8 cellular contexts compared by ENCODE assay signal in genomic region chr12:49967042-49967776, GRCh38. TPM values are rescaled to one million over a fixed set of nuclear protein-coding genes. Genes with fewer than 3 reads are reported as not detected.
DNase-seq lines count a peak whose midpoint lies in the region; ATAC-seq and TF ChIP-seq lines count a peak whose summit lies in the region.

No MANE protein-coding gene starts in this region.

- H3K27ac ChIP-seq in PC-3 (ENCODE audit: low read length) (no peak overlapping the region), fibroblast of lung (ENCODE audit: insufficient read depth, low read length) (no peak overlapping the region)

- no TSS peak for BruUV-seq in PC-3 (replicated peaks; lab: Mats Ljungman, UMichigan)

- H3K9me3 ChIP-seq in PC-3 (ENCODE audit: low read length) (no peaks in the 10 kb centered on the region), fibroblast of lung (ENCODE audit: control insufficient read depth, insufficient read depth, low read depth, low read length) (no peaks in the 10 kb centered on the region)

- POLR2A ChIA-PET in PC-3 (lab: Charles Lee; ENCODE audit: unreplicated experiment) = interaction anchor here (0.6 kb wide), 1 partner anchor 39 kb away, joined by 3 read pairs; no protein-coding TSS in a partner anchor

- H3K27me3 Mint-ChIP-seq in natural killer cell (ENCODE audit: low read depth in 2 of 2) = peaks cover 32 to 34% of the 10 kb centered on the region in 2 donors

- H3K4me2 ChIP-seq in PC-3 (ENCODE audit: low read length) = peak overlapping the region; percentile 95
- H3K4me2 ChIP-seq in fibroblast of lung (ENCODE audit: extremely low read depth, insufficient read depth, low read length) = peak overlapping the region; percentile 64

- H3K9me3 Mint-ChIP-seq in natural killer cell = no peaks in the 10 kb centered on the region
- H3K9me3 Mint-ChIP-seq in stimulated activated effector memory CD8-positive, alpha-beta T cell treated with anti-CD3 and anti-CD28 coated beads, Interleukin-12 subunit alpha, Interleukin-12 subunit beta, amount 100 ng/mL, for 72 hours = no peaks in the 10 kb centered on the region

- H3K27ac Mint-ChIP-seq in natural killer cell = peak overlapping the region in 1 of 2 donors; percentile 42
- no peak overlapping the region for H3K27ac Mint-ChIP-seq in stimulated activated effector memory CD8-positive, alpha-beta T cell treated with anti-CD3 and anti-CD28 coated beads, Interleukin-12 subunit alpha, Interleukin-12 subunit beta, amount 100 ng/mL, for 72 hours

- CTCF ChIA-PET in PC-3 (lab: Charles Lee) = interaction anchor here (0.5 to 2.7 kb wide), 9 partner anchors 8 to 344 kb away, joined by 3 to 38 read pairs (median 5); partner anchors contain the start of genes PRPF40B and SMARCD1

- TF ChIP-seq CTCF in GM20000 (IDR thresholded peaks at IDR 0.05; ENCODE audit: extremely low read depth, missing control alignments) (peak; percentile 98), PC-3 (conservative IDR thresholded peaks at IDR 0.05; ENCODE audit: low read depth, low read length) (peak; percentile 81), fibroblast of lung (conservative IDR thresholded peaks at IDR 0.05 in 1 of 2, IDR thresholded peaks at IDR 0.05 in 1 of 2; ENCODE audit: low read depth in 1 of 2, low read length in 2 of 2) (peak; percentile 66 to 88), natural killer cell (IDR thresholded peaks at IDR 0.05) (peak; percentile 93)

- no peaks in the 10 kb centered on the region for H3K79me2 ChIP-seq in PC-3 (ENCODE audit: low read length)
- H3K79me2 ChIP-seq in fibroblast of lung (ENCODE audit: control insufficient read depth, insufficient read depth, low read length) = no peaks in the 10 kb centered on the region

- H3K4me1 ChIP-seq in PC-3 (ENCODE audit: insufficient read depth, low read length) (peaks cover 18% of the 10 kb centered on the region), fibroblast of lung (ENCODE audit: control insufficient read depth, extremely low read depth, insufficient read depth, low read length) (peaks cover 2% of the 10 kb centered on the region)

- H3K4me3 Mint-ChIP-seq in natural killer cell = peak overlapping the region; percentile 83
- peak overlapping the region; percentile 72 for H3K4me3 Mint-ChIP-seq in stimulated activated effector memory CD8-positive, alpha-beta T cell treated with anti-CD3 and anti-CD28 coated beads, Interleukin-12 subunit alpha, Interleukin-12 subunit beta, amount 100 ng/mL, for 72 hours

- no peaks in the 10 kb centered on the region for H3K36me3 ChIP-seq in PC-3 (ENCODE audit: low read depth, low read length)
- no peaks in the 10 kb centered on the region for H3K36me3 ChIP-seq in fibroblast of lung (ENCODE audit: control insufficient read depth, insufficient read depth, low read length)

- peaks cover 0 to 5% of the 10 kb centered on the region in 2 donors for H3K4me1 Mint-ChIP-seq in natural killer cell
- H3K4me1 Mint-ChIP-seq in stimulated activated effector memory CD8-positive, alpha-beta T cell treated with anti-CD3 and anti-CD28 coated beads, Interleukin-12 subunit alpha, Interleukin-12 subunit beta, amount 100 ng/mL, for 72 hours = peaks cover 11% of the 10 kb centered on the region

- peak; percentile 62 for ATAC-seq in PC-3
- peak; percentile 87 to 90 (median 90) for ATAC-seq in natural killer cell
- peak; percentile 86 for ATAC-seq in stimulated activated effector memory CD8-positive, alpha-beta T cell treated with anti-CD3 and anti-CD28 coated beads, Interleukin-12 subunit alpha, Interleukin-12 subunit beta, amount 100 ng/mL, for 72 hours

- H3K9me2 ChIP-seq in PC-3 (replicated peaks; ENCODE audit: low read length) = no peaks in the 10 kb centered on the region

- H4K20me1 ChIP-seq in PC-3 (ENCODE audit: low read length) (no peaks in the 10 kb centered on the region), fibroblast of lung (ENCODE audit: control insufficient read depth, extremely low read depth, insufficient read depth, low read length) (no peaks in the 10 kb centered on the region)

- peak; percentile 90 for TF ChIP-seq RAD21 in Ishikawa (IDR thresholded peaks at IDR 0.05; ENCODE audit: low read depth)

- no peaks in the 10 kb centered on the region for H3K36me3 Mint-ChIP-seq in natural killer cell
- H3K36me3 Mint-ChIP-seq in stimulated activated effector memory CD8-positive, alpha-beta T cell treated with anti-CD3 and anti-CD28 coated beads, Interleukin-12 subunit alpha, Interleukin-12 subunit beta, amount 100 ng/mL, for 72 hours = no peaks in the 10 kb centered on the region

- peak overlapping the region; percentile 65 for H3K4me3 ChIP-seq in PC-3 (ENCODE audit: low read length)
- H3K4me3 ChIP-seq in fibroblast of lung (replicated peaks in 1 of 4; ENCODE audit: control extremely low read depth in 1 of 4, insufficient read depth in 1 of 4, low read depth in 3 of 4, low read length in 4 of 4) = peak overlapping the region; percentile 41 to 58 (median 48)

- H2AFZ ChIP-seq in PC-3 (ENCODE audit: low read length) (peak overlapping the region; percentile 98), fibroblast of lung (ENCODE audit: low read length) (peak overlapping the region; percentile 73)

- no peaks in the 10 kb centered on the region for H3K27me3 ChIP-seq in PC-3 (ENCODE audit: low read length)
- H3K27me3 ChIP-seq in fibroblast of lung (ENCODE audit: control insufficient read depth, insufficient read depth, low read length) = peaks cover 51% of the 10 kb centered on the region

- H3F3A ChIP-seq in PC-3 (ENCODE audit: low read length, unreplicated experiment) = no peaks in the 10 kb centered on the region

- intact Hi-C loops in PC-3 (cut with micrococcal nuclease) = loop anchor here (1.0 to 10.0 kb wide), 4 partner anchors 89 to 192 kb away; no protein-coding TSS in a partner anchor
- intact Hi-C loops in natural killer cell (cut with micrococcal nuclease) = loop anchor here (1.0 to 5.0 kb wide), 2 partner anchors 89 to 105 kb away; no protein-coding TSS in a partner anchor

- TF ChIP-seq EP300 in Ishikawa (IDR thresholded peaks at IDR 0.05; ENCODE audit: borderline replicate concordance) = no peak; the same call in 1 of the 2 replicates

- H3K9ac ChIP-seq in PC-3 (ENCODE audit: low read length) = peak overlapping the region; percentile 37; the same call in 1 of the 2 replicates
- peak overlapping the region; percentile 2 for H3K9ac ChIP-seq in fibroblast of lung (ENCODE audit: insufficient read depth, low read length)

- DNase-seq in CD1c-positive myeloid dendritic cell (ENCODE audit: extremely low spot score) (peak; percentile 92), GM20000 (ENCODE audit: low spot score) (peak; percentile 90), PC-3 (peak; percentile 82), activated T-helper 1 cell treated with Interleukin-2 at 50 U/mL for 16 hours (ENCODE audit: low read depth) (peak; percentile 83), fibroblast of lung (ENCODE audit: low read depth in 2 of 2) (peak; percentile 70 to 84), natural killer cell (peak; percentile 90)
- peak; percentile 97 to 98 for DNase-seq in stimulated activated effector memory CD8-positive, alpha-beta T cell treated with anti-CD3 and anti-CD28 coated beads, Interleukin-12 subunit alpha, Interleukin-12 subunit beta, amount 100 ng/mL, for 72 hours (ENCODE audit: low spot score in 2 of 2)

TF ChIP-seq in Ishikawa, 13 proteins besides CTCF, POLR2A, EP300 and RAD21 (continues in another document):
- peak; percentile 25; the same call in 1 of the 2 replicates for TF ChIP-seq TEAD4 (IDR thresholded peaks at IDR 0.05)
- TF ChIP-seq NFIC (IDR thresholded peaks at IDR 0.05) = peak; percentile 65; the same call in 1 of the 2 replicates
- peak; percentile 31; the same call in 1 of the 2 replicates for TF ChIP-seq TCF12 (IDR thresholded peaks at IDR 0.05; ENCODE audit: low read depth)
- TF ChIP-seq ZBTB7A (IDR thresholded peaks at IDR 0.05; ENCODE audit: low read depth) = peak; percentile 85; the same call in 1 of the 2 replicates
- TF ChIP-seq MAX (IDR thresholded peaks at IDR 0.05) = peak; percentile 73
- TF ChIP-seq EGR1 (IDR thresholded peaks at IDR 0.05) = no peak
- TF ChIP-seq TAF1 (IDR thresholded peaks at IDR 0.05; ENCODE audit: low read depth) = no peak
- no peak; the same call in 1 of the 2 replicates for TF ChIP-seq YY1 (IDR thresholded peaks at IDR 0.05; ENCODE audit: low read depth)
- TF ChIP-seq USF1 (IDR thresholded peaks at IDR 0.05) = no peak; the same call in 1 of the 2 replicates

RNA-seq across cellular contexts. Expression of gene AQP5, which starts 5.5 kb away (rescaled TPM):
- total RNA-seq in PC-3 (2014; rRNA removed) = not detected in 2 replicates
- under 0.01 TPM in 1 of 2 replicates, not detected in the other for total RNA-seq in fibroblast of lung
- polyA plus RNA-seq in fibroblast of lung = not detected in 2 replicates
- not detected in 2 replicates for polyA plus RNA-seq in fibroblast of lung (2012)
- polyA minus RNA-seq in fibroblast of lung (ENCODE audit: low replicate concordance) = not detected in 2 replicates
- total RNA-seq in natural killer cell = not detected

RNA-seq across cellular contexts. Expression of gene AQP6, which starts 5.5 kb away (rescaled TPM):
- total RNA-seq in PC-3 (2014; rRNA removed) (not detected in 2 replicates), fibroblast of lung (under 0.01 and 0.17 TPM in 2 replicates), natural killer cell (not detected)
- polyA plus RNA-seq in fibroblast of lung = 0.06 TPM in 1 of 2 replicates, not detected in the other
- polyA plus RNA-seq in fibroblast of lung (2012) = 0.06 TPM in 1 of 2 replicates, not detected in the other
- polyA minus RNA-seq in fibroblast of lung (ENCODE audit: low replicate concordance) = not detected in 2 replicates

RNA-seq across cellular contexts. Expression of gene AQP2, which starts 16.7 kb away (rescaled TPM):
- not detected in 2 replicates for total RNA-seq in PC-3 (2014; rRNA removed)
- not detected in 2 replicates for total RNA-seq in fibroblast of lung
- polyA plus RNA-seq in fibroblast of lung = not detected in 2 replicates
- polyA plus RNA-seq in fibroblast of lung (2012) = not detected in 2 replicates
- not detected in 2 replicates for polyA minus RNA-seq in fibroblast of lung (ENCODE audit: low replicate concordance)
- total RNA-seq in natural killer cell = not detected

RNA-seq across cellular contexts. Expression of gene RACGAP1, which starts 58.1 kb away (rescaled TPM):
- total RNA-seq in PC-3 (2014; rRNA removed) = 95.3 and 97.9 TPM in 2 replicates
- 15.2 and 38.1 TPM in 2 replicates for total RNA-seq in fibroblast of lung
- 22.9 and 73.4 TPM in 2 replicates for polyA plus RNA-seq in fibroblast of lung
- polyA plus RNA-seq in fibroblast of lung (2012) = 25.0 and 77.1 TPM in 2 replicates
- 7.4 and 96.5 TPM in 2 replicates for polyA minus RNA-seq in fibroblast of lung (ENCODE audit: low replicate concordance)
- total RNA-seq in natural killer cell = 10 to 100 TPM in 1 of 3 donors, 1 to 10 TPM in 2; 6.1 to 11.6 (median 8.7) TPM
